Comparison of ENCODE assay signal across 7 cellular contexts in the genomic region with DNA sequence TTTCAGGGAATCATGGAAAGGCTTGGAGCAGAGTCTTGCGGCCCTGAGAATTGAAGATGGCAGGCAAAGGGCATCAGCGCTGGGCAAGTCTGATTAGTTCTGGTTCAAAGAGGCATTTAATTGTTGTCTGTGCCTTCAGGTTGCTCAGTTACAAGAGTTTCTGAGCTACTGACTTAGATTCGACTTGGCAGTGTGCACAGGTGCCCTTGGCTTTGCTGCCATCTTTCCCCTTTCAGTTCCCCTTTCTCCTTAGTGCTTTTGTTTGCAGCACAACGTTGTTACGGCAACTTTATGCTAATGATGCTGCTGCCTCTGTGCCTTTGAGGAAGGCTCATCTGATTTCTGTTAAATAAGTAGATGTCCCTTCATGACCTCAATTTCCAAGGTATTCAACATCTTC. TPM values are rescaled to one million over a fixed set of nuclear protein-coding genes. Genes with fewer than 3 reads are reported as not detected.
A peak's percentile ranks its signal among the peaks of the same experiment; 100 is the strongest.
DNase-seq lines count a peak whose midpoint lies in the region; ATAC-seq lines count a peak whose summit lies in the region.

No MANE protein-coding gene starts in this region.

- H3K27ac ChIP-seq in muscle layer of colon (ENCODE audit: low read depth, low read length), result peak overlapping the region; percentile 79

- H3K36me3 ChIP-seq in NT2/D1 (ENCODE audit: insufficient read depth, insufficient read length, low read length) (no peaks in the 10 kb centered on the region), muscle layer of colon (ENCODE audit: insufficient read depth, low read length) (no peaks in the 10 kb centered on the region)

- no peaks in the 10 kb centered on the region for H3K27me3 ChIP-seq in NT2/D1 (ENCODE audit: insufficient read depth, insufficient read length)
- H3K27me3 ChIP-seq in muscle layer of colon (ENCODE audit: control insufficient read depth in 1 of 2, insufficient read depth in 2 of 2, low read length in 2 of 2), result no peaks in the 10 kb centered on the region

- no peaks in the 10 kb centered on the region for H3K4me1 ChIP-seq in NT2/D1 (ENCODE audit: insufficient read depth, insufficient read length)
- peaks cover 59% of the 10 kb centered on the region for H3K4me1 ChIP-seq in muscle layer of colon (ENCODE audit: insufficient read depth, low read length)

- DNase-seq in NT2/D1 (ENCODE audit: low read depth, low spot score), result peak; percentile 63
- DNase-seq in stimulated activated CD4-positive, alpha-beta T cell treated with anti-CD3 and anti-CD28 coated beads, Interleukin-4, amount 100 ng/mL, for 4 hours, result no peak
- DNase-seq in SK-N-DZ (ENCODE audit: low spot score), result no peak
- no peak for DNase-seq in ecto neural progenitor cell (ENCODE audit: low spot score)

- H3K9ac ChIP-seq in NT2/D1 (ENCODE audit: insufficient read length, low read depth), result no peak overlapping the region
- H3K9ac ChIP-seq in muscle layer of colon (ENCODE audit: low read length), result no peak overlapping the region

- ATAC-seq in GM19324 (IDR thresholded peaks at IDR 0.05; ENCODE audit: low FRiP score, unreplicated experiment), result peak; percentile 99
- peak; percentile 95 for ATAC-seq in HG02938 (IDR thresholded peaks at IDR 0.05; ENCODE audit: unreplicated experiment)

- no peaks in the 10 kb centered on the region for H3K9me3 ChIP-seq in NT2/D1 (ENCODE audit: insufficient read depth, low read length)
- H3K9me3 ChIP-seq in muscle layer of colon (ENCODE audit: low read length), result no peaks in the 10 kb centered on the region

- H3K4me3 ChIP-seq in NT2/D1 (ENCODE audit: insufficient read length, low read depth) (no peak overlapping the region), muscle layer of colon (ENCODE audit: low read depth in 1 of 2, low read length in 2 of 2) (peak overlapping the region in 1 of 2 donors; percentile 12)

RNA-seq across cellular contexts. Expression of gene P2RY14, which starts 12.5 kb away (rescaled TPM):
- not detected in 2 replicates for polyA plus RNA-seq in SK-N-DZ (2014; cell fraction: cytosol; rRNA removed)
- polyA plus RNA-seq in SK-N-DZ (2014; cell fraction: nucleus; rRNA removed), result not detected in 2 replicates

RNA-seq across cellular contexts. Expression of gene GPR87, which starts 50.8 kb away (rescaled TPM):
- polyA plus RNA-seq in SK-N-DZ (2014; cell fraction: cytosol; rRNA removed), result not detected in 2 replicates
- not detected in 2 replicates for polyA plus RNA-seq in SK-N-DZ (2014; cell fraction: nucleus; rRNA removed)
